1 cellular context compared by ENCODE assay signal in the genomic region with DNA sequence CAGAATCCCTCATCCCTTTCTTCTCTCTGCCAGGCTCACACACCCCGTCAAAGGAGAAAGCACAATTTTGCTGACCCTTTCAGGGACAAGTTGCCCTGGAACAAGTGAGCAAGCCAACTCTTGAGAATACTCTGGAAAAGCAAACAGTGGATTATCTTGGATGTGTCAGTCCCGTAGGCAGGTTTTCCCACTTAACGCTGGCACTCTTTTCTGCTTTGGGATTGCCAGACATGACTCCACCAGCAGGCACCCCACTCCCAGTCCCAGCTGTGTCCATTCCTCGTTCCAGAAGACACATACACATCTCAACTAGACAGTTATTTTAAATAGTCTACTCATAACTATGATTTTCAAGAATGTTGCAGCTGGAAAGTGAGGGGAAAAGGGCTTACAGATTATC.
TF ChIP-seq lines count a peak whose summit lies in the region.

No MANE protein-coding gene starts in this region.

TF ChIP-seq in WTC11, 78 proteins besides CTCF, POLR2A, EP300 and RAD21 (continued from another document):
- TF ChIP-seq, protein P1, sequence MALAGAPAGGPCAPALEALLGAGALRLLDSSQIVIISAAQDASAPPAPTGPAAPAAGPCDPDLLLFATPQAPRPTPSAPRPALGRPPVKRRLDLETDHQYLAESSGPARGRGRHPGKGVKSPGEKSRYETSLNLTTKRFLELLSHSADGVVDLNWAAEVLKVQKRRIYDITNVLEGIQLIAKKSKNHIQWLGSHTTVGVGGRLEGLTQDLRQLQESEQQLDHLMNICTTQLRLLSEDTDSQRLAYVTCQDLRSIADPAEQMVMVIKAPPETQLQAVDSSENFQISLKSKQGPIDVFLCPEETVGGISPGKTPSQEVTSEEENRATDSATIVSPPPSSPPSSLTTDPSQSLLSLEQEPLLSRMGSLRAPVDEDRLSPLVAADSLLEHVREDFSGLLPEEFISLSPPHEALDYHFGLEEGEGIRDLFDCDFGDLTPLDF (CRISPR knock-in tag; IDR thresholded peaks at IDR 0.05): no peak
- TF ChIP-seq, protein P2, sequence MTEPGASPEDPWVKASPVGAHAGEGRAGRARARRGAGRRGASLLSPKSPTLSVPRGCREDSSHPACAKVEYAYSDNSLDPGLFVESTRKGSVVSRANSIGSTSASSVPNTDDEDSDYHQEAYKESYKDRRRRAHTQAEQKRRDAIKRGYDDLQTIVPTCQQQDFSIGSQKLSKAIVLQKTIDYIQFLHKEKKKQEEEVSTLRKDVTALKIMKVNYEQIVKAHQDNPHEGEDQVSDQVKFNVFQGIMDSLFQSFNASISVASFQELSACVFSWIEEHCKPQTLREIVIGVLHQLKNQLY (CRISPR knock-in tag; IDR thresholded peaks at IDR 0.05): no peak
- no peak for TF ChIP-seq FOXP1 (CRISPR knock-in tag; IDR thresholded peaks at IDR 0.05; ENCODE audit: borderline replicate concordance)
- no peak for TF ChIP-seq CREB1 (CRISPR knock-in tag; IDR thresholded peaks at IDR 0.05)
- no peak for TF ChIP-seq RELA (CRISPR knock-in tag; IDR thresholded peaks at IDR 0.05; ENCODE audit: borderline replicate concordance)
